Comparison of ENCODE assay signal across 8 cellular contexts in the genomic region with DNA sequence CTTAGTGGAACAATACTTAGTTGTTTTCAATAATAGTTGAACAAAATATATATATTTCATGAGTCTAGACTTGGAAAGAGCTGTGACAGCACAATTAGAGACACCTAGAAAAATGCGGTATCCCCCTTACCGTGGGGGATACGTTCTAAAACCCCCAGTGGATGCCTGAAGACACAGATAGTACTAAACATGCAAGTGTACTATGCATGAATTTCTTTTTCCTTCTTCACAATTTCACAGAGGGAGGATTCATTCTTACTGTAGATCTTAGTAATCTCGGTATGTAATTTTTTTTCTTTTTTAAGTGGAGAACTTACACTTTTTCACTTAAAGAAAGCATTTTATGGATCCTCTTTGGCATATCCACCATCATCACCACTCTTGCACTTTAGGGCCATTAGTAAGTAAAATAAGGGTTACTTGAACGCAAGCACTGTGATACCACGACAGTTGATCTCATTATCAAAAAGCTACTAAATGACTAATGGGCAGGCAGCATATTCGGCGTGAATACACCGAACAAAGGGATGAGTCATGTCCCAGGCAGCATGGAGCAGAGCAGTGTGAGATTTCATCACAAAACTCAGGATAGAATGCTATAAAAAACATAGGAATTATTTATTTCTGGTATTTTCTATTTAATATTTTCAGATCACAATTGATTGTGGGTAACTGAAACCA.
DNase-seq lines count a peak whose midpoint lies in the region; ATAC-seq and TF ChIP-seq lines count a peak whose summit lies in the region.

No MANE protein-coding gene starts in this region.

- H3K4me3 Mint-ChIP-seq in stimulated activated naive B cell treated with anti-CD40 and anti-IgM and Interleukin-4, amounts not matched to agents 10 μg/mL and 1 μg/mL and 100 μg/mL, for 72 hours, result peak overlapping the region in 1 of 2 donors; percentile 14

- 47 to 56% (median 54%) methylated on average over 9 of the region's 9 CpGs for WGBS in stomach, 5 donors

- CTCF ChIA-PET in A673 (lab: Charles Lee), result no interaction called here

- POLR2A ChIA-PET in A673 (lab: Charles Lee; ENCODE audit: low non-redundant PET), result no interaction called here

- no peaks in the 10 kb centered on the region for H3K27me3 Mint-ChIP-seq in stimulated activated naive B cell treated with anti-CD40 and anti-IgM and Interleukin-4, amounts not matched to agents 10 μg/mL and 1 μg/mL and 100 μg/mL, for 72 hours

- intact Hi-C loops in A673 (cut with micrococcal nuclease; ENCODE audit: unreplicated experiment), result loop anchor here (5.0 kb wide), 1 partner anchor 73 kb away; a partner anchor contains a TSS
- intact Hi-C loops in stomach (cut with DNase I; ENCODE audit: low total_unique reads), result no loop called here

- DNase-seq in A673 (ENCODE audit: low spot score), result peak; percentile 90
- DNase-seq in fibroblast of villous mesenchyme (ENCODE audit: low read depth), result peak; percentile 74
- DNase-seq in stimulated activated naive B cell treated with anti-CD40 and anti-IgM and Interleukin-4, amounts not matched to agents 10 μg/mL and 1 μg/mL and 100 μg/mL, for 72 hours, result no peak
- DNase-seq in stomach, result no peak

- H3K4me3 ChIP-seq in A673 (ENCODE audit: low read depth, low read length, poor library complexity, severe bottlenecking) (peak overlapping the region; percentile 18), fibroblast of villous mesenchyme (ENCODE audit: low read depth, low read length) (peak overlapping the region; percentile 15), stomach (peak overlapping the region in 1 of 4 donors; percentile 1)

- no peak for TF ChIP-seq EP300 in stomach (IDR thresholded peaks at IDR 0.05)

- H3K27me3 ChIP-seq in A673 (replicated peaks; ENCODE audit: insufficient read depth, low read depth, low read length, poor library complexity), result no peaks in the 10 kb centered on the region
- no peaks in the 10 kb centered on the region for H3K27me3 ChIP-seq in stomach

- peaks cover 13 to 14% of the 10 kb centered on the region in 2 donors for H3K9me3 Mint-ChIP-seq in stimulated activated naive B cell treated with anti-CD40 and anti-IgM and Interleukin-4, amounts not matched to agents 10 μg/mL and 1 μg/mL and 100 μg/mL, for 72 hours

- TSS peak; percentile 91 for BruUV-seq in A673 (replicated peaks; lab: Mats Ljungman, UMichigan)

- no peak for TF ChIP-seq CTCF in A673 (conservative IDR thresholded peaks at IDR 0.05; ENCODE audit: low read depth, low read length)
- TF ChIP-seq CTCF in fibroblast of villous mesenchyme (IDR thresholded peaks at IDR 0.05; ENCODE audit: insufficient read depth, low read depth, low read length), result no peak
- no peak for TF ChIP-seq CTCF in stomach (IDR thresholded peaks at IDR 0.05)

- peaks cover 19% of the 10 kb centered on the region for H3K4me1 ChIP-seq in A673 (ENCODE audit: insufficient read depth, low read length, poor library complexity, severe bottlenecking)
- H3K4me1 ChIP-seq in stomach, result peaks cover 0 to 17% (median 0%) of the 10 kb centered on the region in 4 donors

- H3K36me3 Mint-ChIP-seq in stimulated activated naive B cell treated with anti-CD40 and anti-IgM and Interleukin-4, amounts not matched to agents 10 μg/mL and 1 μg/mL and 100 μg/mL, for 72 hours, result peaks cover 8 to 13% of the 10 kb centered on the region in 2 donors

- H3K9me3 ChIP-seq in A673 (ENCODE audit: low read depth, low read length, poor library complexity, severe bottlenecking), result peaks cover 32% of the 10 kb centered on the region
- peaks cover 0 to 21% (median 15%) of the 10 kb centered on the region in 4 donors for H3K9me3 ChIP-seq in stomach

- peak; percentile 52 for ATAC-seq in GM21576 (IDR thresholded peaks at IDR 0.05; ENCODE audit: unreplicated experiment)
- ATAC-seq in SK-N-SH treated with all-trans-retinoic acid at 6 μM for 48 hours, result peak; percentile 96
- ATAC-seq in stimulated activated naive B cell treated with anti-CD40 and anti-IgM and Interleukin-4, amounts not matched to agents 10 μg/mL and 1 μg/mL and 100 μg/mL, for 72 hours (replicated peaks), result peak in 1 of 2 donors; percentile 64
- ATAC-seq in GM19328 (IDR thresholded peaks at IDR 0.05; ENCODE audit: unreplicated experiment), result no peak
- no peak for ATAC-seq in GM21423 (IDR thresholded peaks at IDR 0.05; ENCODE audit: unreplicated experiment)

- no peaks in the 10 kb centered on the region for H3K36me3 ChIP-seq in A673 (ENCODE audit: insufficient read depth, low read length, poor library complexity, severe bottlenecking)
- no peaks in the 10 kb centered on the region for H3K36me3 ChIP-seq in stomach

- H3K4me1 Mint-ChIP-seq in stimulated activated naive B cell treated with anti-CD40 and anti-IgM and Interleukin-4, amounts not matched to agents 10 μg/mL and 1 μg/mL and 100 μg/mL, for 72 hours, result peaks cover 6 to 7% of the 10 kb centered on the region in 2 donors

- H3K27ac ChIP-seq in A673 (ENCODE audit: low read depth, low read length, poor library complexity, severe bottlenecking) (peak overlapping the region; percentile 19), stomach (no peak overlapping the region)

- H3K27ac Mint-ChIP-seq in stimulated activated naive B cell treated with anti-CD40 and anti-IgM and Interleukin-4, amounts not matched to agents 10 μg/mL and 1 μg/mL and 100 μg/mL, for 72 hours, result peak overlapping the region; percentile 52

- no peak for TF ChIP-seq POLR2A in stomach (IDR thresholded peaks at IDR 0.05)

TF ChIP-seq in SK-N-SH treated with all-trans-retinoic acid at 6 μM for 48 hours, 23 proteins besides CTCF, POLR2A, EP300 and RAD21:
- TF ChIP-seq GLIS3 (CRISPR knock-in tag; IDR thresholded peaks at IDR 0.05) (no peak), ARNTL (CRISPR knock-in tag; IDR thresholded peaks at IDR 0.05; ENCODE audit: borderline replicate concordance, low read depth) (no peak), ESRRG (CRISPR knock-in tag; IDR thresholded peaks at IDR 0.05) (no peak), SNAI2 (CRISPR knock-in tag; IDR thresholded peaks at IDR 0.05) (no peak), TCF4 (CRISPR knock-in tag; IDR thresholded peaks at IDR 0.05; ENCODE audit: borderline replicate concordance) (no peak), BACH2 (CRISPR knock-in tag; IDR thresholded peaks at IDR 0.05; ENCODE audit: borderline replicate concordance) (no peak), ZFP30 (CRISPR knock-in tag; IDR thresholded peaks at IDR 0.05) (no peak), ISL1 (CRISPR knock-in tag; IDR thresholded peaks at IDR 0.05) (peak; percentile 51; the same call in 1 of the 2 replicates)
- TF ChIP-seq, protein P1, sequence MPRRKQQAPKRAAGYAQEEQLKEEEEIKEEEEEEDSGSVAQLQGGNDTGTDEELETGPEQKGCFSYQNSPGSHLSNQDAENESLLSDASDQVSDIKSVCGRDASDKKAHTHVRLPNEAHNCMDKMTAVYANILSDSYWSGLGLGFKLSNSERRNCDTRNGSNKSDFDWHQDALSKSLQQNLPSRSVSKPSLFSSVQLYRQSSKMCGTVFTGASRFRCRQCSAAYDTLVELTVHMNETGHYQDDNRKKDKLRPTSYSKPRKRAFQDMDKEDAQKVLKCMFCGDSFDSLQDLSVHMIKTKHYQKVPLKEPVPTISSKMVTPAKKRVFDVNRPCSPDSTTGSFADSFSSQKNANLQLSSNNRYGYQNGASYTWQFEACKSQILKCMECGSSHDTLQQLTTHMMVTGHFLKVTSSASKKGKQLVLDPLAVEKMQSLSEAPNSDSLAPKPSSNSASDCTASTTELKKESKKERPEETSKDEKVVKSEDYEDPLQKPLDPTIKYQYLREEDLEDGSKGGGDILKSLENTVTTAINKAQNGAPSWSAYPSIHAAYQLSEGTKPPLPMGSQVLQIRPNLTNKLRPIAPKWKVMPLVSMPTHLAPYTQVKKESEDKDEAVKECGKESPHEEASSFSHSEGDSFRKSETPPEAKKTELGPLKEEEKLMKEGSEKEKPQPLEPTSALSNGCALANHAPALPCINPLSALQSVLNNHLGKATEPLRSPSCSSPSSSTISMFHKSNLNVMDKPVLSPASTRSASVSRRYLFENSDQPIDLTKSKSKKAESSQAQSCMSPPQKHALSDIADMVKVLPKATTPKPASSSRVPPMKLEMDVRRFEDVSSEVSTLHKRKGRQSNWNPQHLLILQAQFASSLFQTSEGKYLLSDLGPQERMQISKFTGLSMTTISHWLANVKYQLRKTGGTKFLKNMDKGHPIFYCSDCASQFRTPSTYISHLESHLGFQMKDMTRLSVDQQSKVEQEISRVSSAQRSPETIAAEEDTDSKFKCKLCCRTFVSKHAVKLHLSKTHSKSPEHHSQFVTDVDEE (CRISPR knock-in tag; IDR thresholded peaks at IDR 0.05), result no peak

Comparison
In these comparisons a context has a peak if more than half of its experiments do, and no peak if none do; other contexts are left out.
1. DNase-seq: peak in A673 (single experiment) and fibroblast of villous mesenchyme (single experiment); none in stimulated activated naive B cell treated with anti-CD40 and anti-IgM and Interleukin-4, amounts not matched to agents 10 μg/mL and 1 μg/mL and 100 μg/mL, for 72 hours (single experiment) and stomach (single experiment).
2. ATAC-seq: peak in GM21576 (single experiment) and SK-N-SH treated with all-trans-retinoic acid at 6 μM for 48 hours (single experiment); none in GM19328 (single experiment) and GM21423 (single experiment).